ENCODE assay signal across 12 cellular contexts in the genomic region with DNA sequence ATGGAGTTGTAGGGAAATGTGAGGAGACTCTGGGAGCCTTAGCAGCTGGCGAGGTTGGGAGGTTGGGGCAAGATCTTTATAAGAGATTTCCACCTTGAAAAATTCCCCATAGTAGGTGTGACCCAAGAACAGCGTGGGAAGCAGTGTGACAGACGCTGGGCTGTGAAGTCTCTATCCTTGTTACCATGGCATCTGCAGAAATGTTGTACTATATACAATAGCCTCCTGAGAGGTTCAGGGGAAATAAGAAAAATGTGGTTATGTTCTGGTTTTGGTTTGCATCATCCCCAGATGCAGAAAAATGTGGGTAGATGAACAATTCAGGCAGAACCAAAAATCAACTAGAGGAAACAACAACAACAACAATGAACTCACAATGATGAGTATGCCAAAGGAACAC.
DNase-seq lines count a peak whose midpoint lies in the region; ATAC-seq and TF ChIP-seq lines count a peak whose summit lies in the region.
"Had no signal": no experiment of that assay in that cellular context is flagged by ENCODE, and none has a peak within 500 bp of the region (broad histone marks: within the 10 kb centered on the region; RNA-seq: fewer than 3 reads in every experiment).

No MANE protein-coding gene starts in this region.

- POLR2A ChIA-PET in GM10248 (lab: Yijun Ruan, JAX), result no interaction called here

- TF ChIP-seq CTCF in GM10248 (IDR thresholded peaks at IDR 0.05; ENCODE audit: control extremely low read depth, extremely low read depth, low read depth, missing control alignments), result no peak

- DNase-seq in GM10248 (ENCODE audit: extremely low spot score) (peak; percentile 43), OCI-M1 (lab: John Stamatoyannopoulos, UW) (no peak), globus pallidus (ENCODE audit: low spot score) (no peak), SIG-M5 (lab: John Stamatoyannopoulos, UW) (no peak), DMS114 treated with DMSO at 0.1 percent for 48 hours (lab: John Stamatoyannopoulos, UW; ENCODE audit: unreplicated experiment) (no peak)
- DNase-seq: ACHN, NCI-H446 treated with DMSO at 0.1 percent for 48 hours, pancreas, stomach had no signal

- CTCF ChIA-PET in GM10248 (lab: Yijun Ruan, JAX), result interaction anchor here (0.5 to 1.5 kb wide), 3 partner anchors 17 to 365 kb away, joined by 3 to 6 read pairs (median 3); no protein-coding TSS in a partner anchor

- ATAC-seq in GM19035 (IDR thresholded peaks at IDR 0.05; ENCODE audit: unreplicated experiment) (peak; percentile 80), GM21723 (IDR thresholded peaks at IDR 0.05; ENCODE audit: unreplicated experiment) (peak; percentile 84), HG03103 (IDR thresholded peaks at IDR 0.05; ENCODE audit: low read depth, unreplicated experiment) (peak; percentile 88)
- ATAC-seq: pancreas had no signal
